31 cellular contexts compared by ENCODE assay signal in the genomic region with DNA sequence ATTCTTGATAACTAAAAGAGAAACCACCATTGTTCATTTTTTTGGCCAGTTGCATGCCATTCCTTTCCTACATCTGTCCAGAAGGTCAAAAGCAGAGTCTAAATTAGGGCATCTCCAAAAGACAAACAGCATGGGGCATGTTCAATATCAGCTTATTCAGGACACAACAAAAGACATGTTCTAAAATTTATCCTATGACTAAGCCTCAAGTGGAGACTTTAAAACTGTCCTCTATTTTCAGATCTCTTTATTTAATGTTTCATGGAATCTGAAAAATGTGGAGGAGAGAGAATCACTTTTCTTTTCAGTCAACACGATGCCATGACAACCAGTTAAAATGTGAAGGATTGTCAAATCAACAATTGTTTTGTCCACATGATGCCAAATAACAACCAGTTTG.
"Had no signal": no experiment of that assay in that cellular context is flagged by ENCODE, and none has a peak within 500 bp of the region (broad histone marks: within the 10 kb centered on the region; RNA-seq: fewer than 3 reads in every experiment).

No MANE protein-coding gene starts in this region.

- H3K27me3 ChIP-seq: esophagus squamous epithelium, neural progenitor cell, suprapubic skin, tibial artery had no signal

- H3K9me3 Mint-ChIP-seq: activated naive CD8-positive, alpha-beta T cell treated with anti-CD3 and anti-CD28 coated beads, Interleukin-2, amount 10 ng/mL, durations not matched to agents 7 days and 5 days; mesothelial cell of epicardium; neural progenitor cell had no signal

- H3K4me3 Mint-ChIP-seq: activated naive CD4-positive, alpha-beta T cell treated with anti-CD3 and anti-CD28 coated beads, Interleukin-2, amount 10 ng/mL, durations not matched to agents 7 days and 5 days; activated naive CD8-positive, alpha-beta T cell treated with anti-CD3 and anti-CD28 coated beads, Interleukin-2, amount 10 ng/mL, durations not matched to agents 7 days and 5 days; activated T-cell treated with anti-CD3 and anti-CD28 coated beads, Interleukin-2, amount 50 U/mL, for 24 hours; dendritic cell treated with granulocyte-macrophage colony-stimulating factor and Interleukin-4, amounts not matched to agents 40 ng/mL and 50 ng/mL, for 4 days; mesothelial cell of epicardium; naive thymus-derived CD8-positive, alpha-beta T cell; neural progenitor cell; T-helper 1 cell treated with Interleukin-12 subunit alpha and Interleukin-12 subunit beta and Interleukin-4 antibody, amounts not matched to agents 30 μg/mL and 1 μg/mL, for 36 hours had no signal

- H3K9ac ChIP-seq: neural progenitor cell, parathyroid adenoma had no signal

- H3K27me3 Mint-ChIP-seq: activated naive CD4-positive, alpha-beta T cell treated with anti-CD3 and anti-CD28 coated beads, Interleukin-2, amount 10 ng/mL, durations not matched to agents 7 days and 5 days; activated naive CD8-positive, alpha-beta T cell treated with anti-CD3 and anti-CD28 coated beads, Interleukin-2, amount 10 ng/mL, durations not matched to agents 7 days and 5 days; activated T-cell treated with anti-CD3 and anti-CD28 coated beads, Interleukin-2, amount 50 U/mL, for 24 hours; dendritic cell treated with granulocyte-macrophage colony-stimulating factor and Interleukin-4, amounts not matched to agents 40 ng/mL and 50 ng/mL, for 4 days; naive thymus-derived CD8-positive, alpha-beta T cell had no signal

- H3K27ac ChIP-seq: epithelial cell of prostate, esophagus squamous epithelium, neural progenitor cell, parathyroid adenoma, psoas muscle, suprapubic skin, tibial artery, VCaP had no signal

- ATAC-seq: activated CD4-positive, CD25-positive, alpha-beta regulatory T cell treated with anti-CD3 and anti-CD28 coated beads, Interleukin-2, amount 50 U/mL, for 24 hours; left colon; naive thymus-derived CD8-positive, alpha-beta T cell; psoas muscle had no signal

- H3K4me3 ChIP-seq: esophagus squamous epithelium, neural progenitor cell, psoas muscle, suprapubic skin, tibial artery had no signal

- H3K9me3 ChIP-seq: esophagus squamous epithelium, psoas muscle, suprapubic skin, tibial artery had no signal

- H3K27ac Mint-ChIP-seq: activated naive CD4-positive, alpha-beta T cell treated with anti-CD3 and anti-CD28 coated beads, Interleukin-2, amount 10 ng/mL, durations not matched to agents 7 days and 5 days; activated naive CD8-positive, alpha-beta T cell treated with anti-CD3 and anti-CD28 coated beads, Interleukin-2, amount 10 ng/mL, durations not matched to agents 7 days and 5 days; activated T-cell treated with anti-CD3 and anti-CD28 coated beads, Interleukin-2, amount 50 U/mL, for 24 hours; dendritic cell treated with granulocyte-macrophage colony-stimulating factor and Interleukin-4, amounts not matched to agents 40 ng/mL and 50 ng/mL, for 4 days; mesothelial cell of epicardium; naive thymus-derived CD8-positive, alpha-beta T cell; neural progenitor cell; T-helper 1 cell treated with Interleukin-12 subunit alpha and Interleukin-12 subunit beta and Interleukin-4 antibody, amounts not matched to agents 30 μg/mL and 1 μg/mL, for 36 hours had no signal

- H3K4me1 Mint-ChIP-seq: activated naive CD4-positive, alpha-beta T cell treated with anti-CD3 and anti-CD28 coated beads, Interleukin-2, amount 10 ng/mL, durations not matched to agents 7 days and 5 days; activated naive CD8-positive, alpha-beta T cell treated with anti-CD3 and anti-CD28 coated beads, Interleukin-2, amount 10 ng/mL, durations not matched to agents 7 days and 5 days; mesothelial cell of epicardium; naive thymus-derived CD8-positive, alpha-beta T cell had no signal

- H3K36me3 ChIP-seq: esophagus squamous epithelium, neural progenitor cell, suprapubic skin, tibial artery had no signal

- DNase-seq: activated CD4-positive, alpha-beta T cell treated with anti-CD3 and anti-CD28 coated beads for 48 hours; activated CD4-positive, alpha-beta T cell treated with anti-CD3 and anti-CD28 coated beads, Interleukin-2, amount 50 U/mL, for 48 hours; activated CD8-positive, alpha-beta memory T cell treated with anti-CD3 and anti-CD28 coated beads, Interleukin-2, amount 50 U/mL, for 4 hours; activated gamma-delta T cell; activated naive CD4-positive, alpha-beta T cell treated with anti-CD3 and anti-CD28 coated beads, Interleukin-2, amount 10 ng/mL, durations not matched to agents 7 days and 5 days; activated naive CD8-positive, alpha-beta T cell treated with anti-CD3 and anti-CD28 coated beads, Interleukin-2, amount 10 ng/mL, durations not matched to agents 7 days and 5 days; activated T-cell treated with anti-CD3 and anti-CD28 coated beads, Interleukin-2, amount 50 U/mL, for 24 hours; amniotic stem cell; caudate nucleus; esophagus squamous epithelium; head of caudate nucleus; hippocampal formation; left colon; mammary epithelial cell; naive thymus-derived CD8-positive, alpha-beta T cell; occipital lobe; psoas muscle; stimulated activated CD4-positive, alpha-beta T cell treated with anti-CD3 and anti-CD28 coated beads, Interleukin-15, amount 100 ng/mL, for 24 hours; stimulated activated CD4-positive, alpha-beta T cell treated with anti-CD3 and anti-CD28 coated beads, Interleukin-2, amount 100 ng/mL, for 24 hours; stimulated activated naive CD4-positive, alpha-beta T cell; T-helper 9 cell; tibial artery had no signal

- H3K36me3 Mint-ChIP-seq: activated naive CD4-positive, alpha-beta T cell treated with anti-CD3 and anti-CD28 coated beads, Interleukin-2, amount 10 ng/mL, durations not matched to agents 7 days and 5 days; activated naive CD8-positive, alpha-beta T cell treated with anti-CD3 and anti-CD28 coated beads, Interleukin-2, amount 10 ng/mL, durations not matched to agents 7 days and 5 days; mesothelial cell of epicardium; naive thymus-derived CD8-positive, alpha-beta T cell; neural progenitor cell had no signal

- H3K4me1 ChIP-seq: esophagus squamous epithelium, parathyroid adenoma, psoas muscle, suprapubic skin, tibial artery had no signal
